In the genomic region with DNA sequence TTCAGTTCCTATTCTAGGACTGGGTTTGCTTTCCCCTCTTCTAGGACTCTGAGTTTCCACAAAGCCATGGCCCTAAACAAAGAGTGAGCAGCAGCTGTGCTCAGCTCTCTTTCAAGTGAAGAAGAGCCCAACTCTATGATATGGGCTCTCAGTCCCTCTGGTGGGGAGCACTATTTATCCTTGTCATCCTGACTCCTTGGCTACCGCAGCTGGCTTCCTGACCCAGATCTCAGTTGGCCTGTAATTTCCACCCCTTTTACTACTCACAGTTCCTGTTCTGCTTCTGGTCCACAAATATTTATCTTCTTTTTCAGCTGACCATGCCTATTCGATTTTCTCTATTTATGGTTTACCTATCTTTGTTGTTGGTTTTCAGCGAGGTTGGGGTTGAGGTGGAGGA, we compare ENCODE assay signal across 2 cellular contexts.
TF ChIP-seq lines count a peak whose summit lies in the region.

No MANE protein-coding gene starts in this region.

TF ChIP-seq in K562, 482 proteins besides CTCF, POLR2A, EP300 and RAD21:
- TF ChIP-seq, protein P1, sequence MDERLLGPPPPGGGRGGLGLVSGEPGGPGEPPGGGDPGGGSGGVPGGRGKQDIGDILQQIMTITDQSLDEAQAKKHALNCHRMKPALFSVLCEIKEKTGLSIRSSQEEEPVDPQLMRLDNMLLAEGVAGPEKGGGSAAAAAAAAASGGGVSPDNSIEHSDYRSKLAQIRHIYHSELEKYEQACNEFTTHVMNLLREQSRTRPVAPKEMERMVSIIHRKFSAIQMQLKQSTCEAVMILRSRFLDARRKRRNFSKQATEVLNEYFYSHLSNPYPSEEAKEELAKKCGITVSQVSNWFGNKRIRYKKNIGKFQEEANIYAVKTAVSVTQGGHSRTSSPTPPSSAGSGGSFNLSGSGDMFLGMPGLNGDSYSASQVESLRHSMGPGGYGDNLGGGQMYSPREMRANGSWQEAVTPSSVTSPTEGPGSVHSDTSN (CRISPR knock-in tag; IDR thresholded peaks at IDR 0.05; ENCODE audit: low read depth), result no peak
- TF ChIP-seq, protein P1 (tag; conservative IDR thresholded peaks at IDR 0.05; ENCODE audit: low read depth), result 0 out of 2 replicates have a peak, but pooled peaks have one; percentile 12
- TF ChIP-seq, protein P2, sequence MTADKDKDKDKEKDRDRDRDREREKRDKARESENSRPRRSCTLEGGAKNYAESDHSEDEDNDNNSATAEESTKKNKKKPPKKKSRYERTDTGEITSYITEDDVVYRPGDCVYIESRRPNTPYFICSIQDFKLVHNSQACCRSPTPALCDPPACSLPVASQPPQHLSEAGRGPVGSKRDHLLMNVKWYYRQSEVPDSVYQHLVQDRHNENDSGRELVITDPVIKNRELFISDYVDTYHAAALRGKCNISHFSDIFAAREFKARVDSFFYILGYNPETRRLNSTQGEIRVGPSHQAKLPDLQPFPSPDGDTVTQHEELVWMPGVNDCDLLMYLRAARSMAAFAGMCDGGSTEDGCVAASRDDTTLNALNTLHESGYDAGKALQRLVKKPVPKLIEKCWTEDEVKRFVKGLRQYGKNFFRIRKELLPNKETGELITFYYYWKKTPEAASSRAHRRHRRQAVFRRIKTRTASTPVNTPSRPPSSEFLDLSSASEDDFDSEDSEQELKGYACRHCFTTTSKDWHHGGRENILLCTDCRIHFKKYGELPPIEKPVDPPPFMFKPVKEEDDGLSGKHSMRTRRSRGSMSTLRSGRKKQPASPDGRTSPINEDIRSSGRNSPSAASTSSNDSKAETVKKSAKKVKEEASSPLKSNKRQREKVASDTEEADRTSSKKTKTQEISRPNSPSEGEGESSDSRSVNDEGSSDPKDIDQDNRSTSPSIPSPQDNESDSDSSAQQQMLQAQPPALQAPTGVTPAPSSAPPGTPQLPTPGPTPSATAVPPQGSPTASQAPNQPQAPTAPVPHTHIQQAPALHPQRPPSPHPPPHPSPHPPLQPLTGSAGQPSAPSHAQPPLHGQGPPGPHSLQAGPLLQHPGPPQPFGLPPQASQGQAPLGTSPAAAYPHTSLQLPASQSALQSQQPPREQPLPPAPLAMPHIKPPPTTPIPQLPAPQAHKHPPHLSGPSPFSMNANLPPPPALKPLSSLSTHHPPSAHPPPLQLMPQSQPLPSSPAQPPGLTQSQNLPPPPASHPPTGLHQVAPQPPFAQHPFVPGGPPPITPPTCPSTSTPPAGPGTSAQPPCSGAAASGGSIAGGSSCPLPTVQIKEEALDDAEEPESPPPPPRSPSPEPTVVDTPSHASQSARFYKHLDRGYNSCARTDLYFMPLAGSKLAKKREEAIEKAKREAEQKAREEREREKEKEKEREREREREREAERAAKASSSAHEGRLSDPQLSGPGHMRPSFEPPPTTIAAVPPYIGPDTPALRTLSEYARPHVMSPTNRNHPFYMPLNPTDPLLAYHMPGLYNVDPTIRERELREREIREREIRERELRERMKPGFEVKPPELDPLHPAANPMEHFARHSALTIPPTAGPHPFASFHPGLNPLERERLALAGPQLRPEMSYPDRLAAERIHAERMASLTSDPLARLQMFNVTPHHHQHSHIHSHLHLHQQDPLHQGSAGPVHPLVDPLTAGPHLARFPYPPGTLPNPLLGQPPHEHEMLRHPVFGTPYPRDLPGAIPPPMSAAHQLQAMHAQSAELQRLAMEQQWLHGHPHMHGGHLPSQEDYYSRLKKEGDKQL (CRISPR knock-in tag; IDR thresholded peaks at IDR 0.05; ENCODE audit: borderline replicate concordance), result no peak
- TF ChIP-seq, protein P3, sequence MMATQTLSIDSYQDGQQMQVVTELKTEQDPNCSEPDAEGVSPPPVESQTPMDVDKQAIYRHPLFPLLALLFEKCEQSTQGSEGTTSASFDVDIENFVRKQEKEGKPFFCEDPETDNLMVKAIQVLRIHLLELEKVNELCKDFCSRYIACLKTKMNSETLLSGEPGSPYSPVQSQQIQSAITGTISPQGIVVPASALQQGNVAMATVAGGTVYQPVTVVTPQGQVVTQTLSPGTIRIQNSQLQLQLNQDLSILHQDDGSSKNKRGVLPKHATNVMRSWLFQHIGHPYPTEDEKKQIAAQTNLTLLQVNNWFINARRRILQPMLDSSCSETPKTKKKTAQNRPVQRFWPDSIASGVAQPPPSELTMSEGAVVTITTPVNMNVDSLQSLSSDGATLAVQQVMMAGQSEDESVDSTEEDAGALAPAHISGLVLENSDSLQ (IDR thresholded peaks at IDR 0.05), result peak; percentile 31; the same call in 1 of the 2 replicates

TF ChIP-seq in liver, 16 proteins besides CTCF, POLR2A, EP300 and RAD21 (continued from another document):
- TF ChIP-seq, protein P4, sequence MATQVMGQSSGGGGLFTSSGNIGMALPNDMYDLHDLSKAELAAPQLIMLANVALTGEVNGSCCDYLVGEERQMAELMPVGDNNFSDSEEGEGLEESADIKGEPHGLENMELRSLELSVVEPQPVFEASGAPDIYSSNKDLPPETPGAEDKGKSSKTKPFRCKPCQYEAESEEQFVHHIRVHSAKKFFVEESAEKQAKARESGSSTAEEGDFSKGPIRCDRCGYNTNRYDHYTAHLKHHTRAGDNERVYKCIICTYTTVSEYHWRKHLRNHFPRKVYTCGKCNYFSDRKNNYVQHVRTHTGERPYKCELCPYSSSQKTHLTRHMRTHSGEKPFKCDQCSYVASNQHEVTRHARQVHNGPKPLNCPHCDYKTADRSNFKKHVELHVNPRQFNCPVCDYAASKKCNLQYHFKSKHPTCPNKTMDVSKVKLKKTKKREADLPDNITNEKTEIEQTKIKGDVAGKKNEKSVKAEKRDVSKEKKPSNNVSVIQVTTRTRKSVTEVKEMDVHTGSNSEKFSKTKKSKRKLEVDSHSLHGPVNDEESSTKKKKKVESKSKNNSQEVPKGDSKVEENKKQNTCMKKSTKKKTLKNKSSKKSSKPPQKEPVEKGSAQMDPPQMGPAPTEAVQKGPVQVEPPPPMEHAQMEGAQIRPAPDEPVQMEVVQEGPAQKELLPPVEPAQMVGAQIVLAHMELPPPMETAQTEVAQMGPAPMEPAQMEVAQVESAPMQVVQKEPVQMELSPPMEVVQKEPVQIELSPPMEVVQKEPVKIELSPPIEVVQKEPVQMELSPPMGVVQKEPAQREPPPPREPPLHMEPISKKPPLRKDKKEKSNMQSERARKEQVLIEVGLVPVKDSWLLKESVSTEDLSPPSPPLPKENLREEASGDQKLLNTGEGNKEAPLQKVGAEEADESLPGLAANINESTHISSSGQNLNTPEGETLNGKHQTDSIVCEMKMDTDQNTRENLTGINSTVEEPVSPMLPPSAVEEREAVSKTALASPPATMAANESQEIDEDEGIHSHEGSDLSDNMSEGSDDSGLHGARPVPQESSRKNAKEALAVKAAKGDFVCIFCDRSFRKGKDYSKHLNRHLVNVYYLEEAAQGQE (IDR thresholded peaks at IDR 0.05), result peak; percentile 46
- no peak for TF ChIP-seq HNF4G (IDR thresholded peaks at IDR 0.05)
- TF ChIP-seq, protein P5, sequence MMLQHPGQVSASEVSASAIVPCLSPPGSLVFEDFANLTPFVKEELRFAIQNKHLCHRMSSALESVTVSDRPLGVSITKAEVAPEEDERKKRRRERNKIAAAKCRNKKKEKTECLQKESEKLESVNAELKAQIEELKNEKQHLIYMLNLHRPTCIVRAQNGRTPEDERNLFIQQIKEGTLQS (IDR thresholded peaks at IDR 0.05), result no peak
- TF ChIP-seq EGR1 (IDR thresholded peaks at IDR 0.05; ENCODE audit: low read depth in 2 of 2), result peak in 1 of 2 donors; percentile 61
- TF ChIP-seq RXRA (IDR thresholded peaks at IDR 0.05), result peak in 1 of 2 donors; percentile 56
- peak in 1 of 2 donors; percentile 26 for TF ChIP-seq HNF4A (conservative IDR thresholded peaks at IDR 0.05)
- TF ChIP-seq, protein P6, sequence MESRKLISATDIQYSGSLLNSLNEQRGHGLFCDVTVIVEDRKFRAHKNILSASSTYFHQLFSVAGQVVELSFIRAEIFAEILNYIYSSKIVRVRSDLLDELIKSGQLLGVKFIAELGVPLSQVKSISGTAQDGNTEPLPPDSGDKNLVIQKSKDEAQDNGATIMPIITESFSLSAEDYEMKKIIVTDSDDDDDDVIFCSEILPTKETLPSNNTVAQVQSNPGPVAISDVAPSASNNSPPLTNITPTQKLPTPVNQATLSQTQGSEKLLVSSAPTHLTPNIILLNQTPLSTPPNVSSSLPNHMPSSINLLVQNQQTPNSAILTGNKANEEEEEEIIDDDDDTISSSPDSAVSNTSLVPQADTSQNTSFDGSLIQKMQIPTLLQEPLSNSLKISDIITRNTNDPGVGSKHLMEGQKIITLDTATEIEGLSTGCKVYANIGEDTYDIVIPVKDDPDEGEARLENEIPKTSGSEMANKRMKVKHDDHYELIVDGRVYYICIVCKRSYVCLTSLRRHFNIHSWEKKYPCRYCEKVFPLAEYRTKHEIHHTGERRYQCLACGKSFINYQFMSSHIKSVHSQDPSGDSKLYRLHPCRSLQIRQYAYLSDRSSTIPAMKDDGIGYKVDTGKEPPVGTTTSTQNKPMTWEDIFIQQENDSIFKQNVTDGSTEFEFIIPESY (IDR thresholded peaks at IDR 0.05), result no peak
- peak in 1 of 2 donors; percentile 22 for TF ChIP-seq JUND (IDR thresholded peaks at IDR 0.05)
- TF ChIP-seq TAF1 (conservative IDR thresholded peaks at IDR 0.05), result no peak
- TF ChIP-seq GABPA (IDR thresholded peaks at IDR 0.05 in 1 of 2, conservative IDR thresholded peaks at IDR 0.05 in 1 of 2), result no peak
- TF ChIP-seq, protein P7, sequence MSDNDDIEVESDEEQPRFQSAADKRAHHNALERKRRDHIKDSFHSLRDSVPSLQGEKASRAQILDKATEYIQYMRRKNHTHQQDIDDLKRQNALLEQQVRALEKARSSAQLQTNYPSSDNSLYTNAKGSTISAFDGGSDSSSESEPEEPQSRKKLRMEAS (IDR thresholded peaks at IDR 0.05), result peak; percentile 27
- TF ChIP-seq FOXA1 (IDR thresholded peaks at IDR 0.05), result no peak
- TF ChIP-seq YY1 (IDR thresholded peaks at IDR 0.05), result no peak
- TF ChIP-seq SP1 (IDR thresholded peaks at IDR 0.05), result peak; percentile 28
